ENCODE assay signal across 9 cellular contexts in the genomic region with DNA sequence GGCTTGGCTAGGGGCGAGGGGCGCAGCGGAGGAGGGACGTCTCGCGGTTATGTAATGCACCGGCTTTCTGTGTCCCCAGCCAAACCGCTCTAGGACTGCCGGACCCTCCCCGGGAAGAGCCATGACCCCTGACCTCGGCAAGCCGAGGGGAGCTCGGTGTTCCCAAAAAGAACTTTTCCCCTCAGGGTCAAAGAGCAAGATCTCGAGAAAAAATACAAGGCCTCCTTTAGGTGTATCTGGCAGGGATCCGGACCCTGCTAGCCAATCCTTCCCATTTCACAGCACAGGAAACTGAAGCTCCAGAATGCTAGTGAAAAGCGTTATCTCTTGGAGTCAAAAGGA. TPM values are rescaled to one million over a fixed set of nuclear protein-coding genes. Genes with fewer than 3 reads are reported as not detected.
DNase-seq lines count a peak whose midpoint lies in the region; ATAC-seq and TF ChIP-seq lines count a peak whose summit lies in the region.
"Had no signal": no experiment of that assay in that cellular context is flagged by ENCODE, and none has a peak within 500 bp of the region (broad histone marks: within the 10 kb centered on the region; RNA-seq: fewer than 3 reads in every experiment).

No MANE protein-coding gene starts in this region.

- H3K36me3 ChIP-seq in ACC112 (ENCODE audit: insufficient read depth, low read length) (no peaks in the 10 kb centered on the region), uterus (no peaks in the 10 kb centered on the region)

- TF ChIP-seq POLR2A in uterus (IDR thresholded peaks at IDR 0.05) = no peak

- peaks cover 4% of the 10 kb centered on the region; the same call in 1 of the 2 replicates for H3K27me3 ChIP-seq in ACC112 (ENCODE audit: insufficient read depth, low read length)
- H3K27me3 ChIP-seq in uterus = peaks cover 0 to 37% of the 10 kb centered on the region in 2 donors

- H3K27ac Mint-ChIP-seq in neural crest cell (ENCODE audit: unreplicated experiment) = no peak overlapping the region

- H3K4me1 ChIP-seq in ACC112 (ENCODE audit: control insufficient read depth, insufficient read depth, low read length, unreplicated experiment) (peaks cover 6% of the 10 kb centered on the region), uterus (peaks cover 0 to 8% of the 10 kb centered on the region in 2 donors)

- TF ChIP-seq CTCF in WI38 (IDR thresholded peaks at IDR 0.05; ENCODE audit: low read depth, low read length) (no peak), fibroblast of villous mesenchyme (IDR thresholded peaks at IDR 0.05; ENCODE audit: insufficient read depth, low read depth, low read length) (no peak), neural crest cell (conservative IDR thresholded peaks at IDR 0.05) (no peak), uterus (IDR thresholded peaks at IDR 0.05) (no peak)

- H3K36me3 Mint-ChIP-seq in neural crest cell (ENCODE audit: low read depth) = peaks cover 2% of the 10 kb centered on the region

- intact Hi-C loops in uterus (cut with DNase I; ENCODE audit: low total_unique reads) = no loop called here

- DNase-seq in fibroblast of villous mesenchyme (ENCODE audit: low read depth) = no peak
- DNase-seq in neural crest cell (ENCODE audit: low read depth, low spot score) = no peak
- DNase-seq in GDM1 (lab: John Stamatoyannopoulos, UW) = no peak
- DNase-seq in uterus = no peak
- DNase-seq: NCI-H226 had no signal

- peaks cover 26% of the 10 kb centered on the region for H3K4me1 Mint-ChIP-seq in neural crest cell

- no peaks in the 10 kb centered on the region for H3K79me2 ChIP-seq in ACC112 (ENCODE audit: control insufficient read depth, insufficient read depth, low read length, unreplicated experiment)

- peaks cover 81% of the 10 kb centered on the region for H3K27me3 Mint-ChIP-seq in neural crest cell (ENCODE audit: low read depth)

- no peak for ATAC-seq in GM18873 (IDR thresholded peaks at IDR 0.05; ENCODE audit: low FRiP score, unreplicated experiment)
- ATAC-seq in HG03565 (IDR thresholded peaks at IDR 0.05; ENCODE audit: unreplicated experiment) = no peak

- no peaks in the 10 kb centered on the region for H3K9me3 Mint-ChIP-seq in neural crest cell

- H3K4me3 ChIP-seq in ACC112 (ENCODE audit: low read depth, low read length) (peak overlapping the region; percentile 82), WI38 (ENCODE audit: low read depth, low read length) (peak overlapping the region; percentile 34; the same call in 1 of the 2 replicates), fibroblast of villous mesenchyme (ENCODE audit: low read depth, low read length) (peak overlapping the region; percentile 47), uterus (peak overlapping the region in 1 of 2 donors; percentile 36)

- no peaks in the 10 kb centered on the region for H3K9me3 ChIP-seq in uterus

- no peak overlapping the region for H2AFZ ChIP-seq in ACC112 (ENCODE audit: low read length, unreplicated experiment)

- no peak overlapping the region for H3K27ac ChIP-seq in ACC112 (ENCODE audit: low read depth, low read length)
- no peak overlapping the region for H3K27ac ChIP-seq in uterus

- H3K4me3 Mint-ChIP-seq in neural crest cell = peak overlapping the region; percentile 80

RNA-seq across cellular contexts. Expression of a gene that starts 0.6 kb away (rescaled TPM):
- under 0.01 TPM in 2 replicates for total RNA-seq in fibroblast of villous mesenchyme
- total RNA-seq in neural crest cell = not detected in 2 replicates
- 1 to 10 TPM in 1 of 4 donors, under 1 TPM in 3; 0.26 to 7.4 (median 0.51) TPM for total RNA-seq in uterus
